In the genomic region with DNA sequence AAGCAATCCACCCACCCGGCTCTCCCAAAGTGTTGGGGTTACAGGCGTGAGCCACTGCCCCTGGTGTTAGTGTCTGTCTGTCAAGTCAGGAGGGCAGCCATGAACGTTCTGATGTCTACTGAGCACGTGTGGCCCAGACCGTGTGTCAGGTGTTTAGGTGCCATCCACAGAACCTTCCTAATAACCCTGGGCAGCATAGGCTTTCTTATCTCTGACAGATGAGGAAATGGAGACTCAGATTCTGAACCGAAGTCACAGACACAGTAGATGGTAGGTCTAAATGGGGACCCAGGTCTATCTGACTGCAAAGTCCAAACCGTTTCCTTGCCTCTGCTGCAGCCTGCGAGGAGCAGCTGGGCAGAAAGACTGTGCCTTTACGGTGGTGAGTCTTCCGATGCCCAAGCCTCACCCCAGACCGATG, we compare ENCODE assay signal across 8 cellular contexts. TPM values are rescaled to one million over a fixed set of nuclear protein-coding genes. Genes with fewer than 3 reads are reported as not detected.
A peak's percentile ranks its signal among the peaks of the same experiment; 100 is the strongest.
DNase-seq lines count a peak whose midpoint lies in the region; ATAC-seq and TF ChIP-seq lines count a peak whose summit lies in the region.

No MANE protein-coding gene starts in this region.

- no peak for ATAC-seq in GM19463 (IDR thresholded peaks at IDR 0.05; ENCODE audit: unreplicated experiment)

- WGBS in neuronal stem cell (ENCODE audit: extremely low coverage in 2 of 2, insufficient read length in 2 of 2, insufficient replicate concordance in 1 of 2), 2 donors, result no CpG with 5 or more reads among the region's 11 CpGs

- no peaks in the 10 kb centered on the region for H4K20me1 ChIP-seq in MM.1S (ENCODE audit: insufficient read depth, low read length)
- H4K20me1 ChIP-seq in neural progenitor cell (ENCODE audit: low read depth), result no peaks in the 10 kb centered on the region

- DNase-seq in MM.1S (peak; percentile 71), chondrocyte (ENCODE audit: low spot score) (no peak), neural progenitor cell (ENCODE audit: low spot score) (no peak), GM10266 (ENCODE audit: extremely low spot score) (no peak), NCI-H128 (lab: John Stamatoyannopoulos, UW; ENCODE audit: unreplicated experiment) (no peak), neuronal stem cell (ENCODE audit: low spot score) (no peak)

- H3K9me3 Mint-ChIP-seq in chondrocyte (ENCODE audit: low read depth) (no peaks in the 10 kb centered on the region), neural progenitor cell (no peaks in the 10 kb centered on the region)

- no peaks in the 10 kb centered on the region for H3K36me3 ChIP-seq in ES-I3 (ENCODE audit: insufficient read depth, low read length)
- H3K36me3 ChIP-seq in MM.1S (replicated peaks; ENCODE audit: insufficient read depth, low read length), result no peaks in the 10 kb centered on the region
- H3K36me3 ChIP-seq in neural progenitor cell, result no peaks in the 10 kb centered on the region
- H3K36me3 ChIP-seq in neuronal stem cell (replicated peaks in 1 of 2; ENCODE audit: control insufficient read depth in 2 of 2, insufficient read depth in 2 of 2, low read length in 2 of 2), result no peaks in the 10 kb centered on the region

- H3K4ac ChIP-seq in neuronal stem cell (ENCODE audit: low read length), result no peak overlapping the region

- H3K9ac ChIP-seq in ES-I3 (ENCODE audit: low read depth, low read length) (peak overlapping the region; percentile 75; the same call in 1 of the 2 replicates), MM.1S (ENCODE audit: low read length) (peak overlapping the region; percentile 94), neural progenitor cell (no peak overlapping the region), neuronal stem cell (ENCODE audit: low read depth, low read length, poor library complexity) (no peak overlapping the region)

- H3K14ac ChIP-seq in neuronal stem cell (ENCODE audit: low read length), result no peak overlapping the region

- H3K27ac Mint-ChIP-seq in chondrocyte (ENCODE audit: unreplicated experiment) (peak overlapping the region; percentile 61), neural progenitor cell (no peak overlapping the region)

- H2AK5ac ChIP-seq in neuronal stem cell (ENCODE audit: low read depth, low read length), result no peak overlapping the region

- no peak overlapping the region for H2BK5ac ChIP-seq in neuronal stem cell (ENCODE audit: low read length)

- peak overlapping the region; percentile 63 for H2AFZ ChIP-seq in MM.1S (ENCODE audit: low read length)
- peak overlapping the region; percentile 35 for H2AFZ ChIP-seq in neural progenitor cell (replicated peaks)
- H2AFZ ChIP-seq in neuronal stem cell (ENCODE audit: low read length), result no peak overlapping the region

- H3K79me1 ChIP-seq in neuronal stem cell (ENCODE audit: low read depth, low read length), result peaks cover 2% of the 10 kb centered on the region

- H3K27me3 Mint-ChIP-seq in chondrocyte (ENCODE audit: low read depth) (peaks cover 2% of the 10 kb centered on the region), neural progenitor cell (ENCODE audit: insufficient read depth, low read depth) (peaks cover 35% of the 10 kb centered on the region)

- no peak overlapping the region for H2BK120ac ChIP-seq in neuronal stem cell (ENCODE audit: low read depth, low read length)

- no peak overlapping the region for H4K91ac ChIP-seq in neuronal stem cell (ENCODE audit: low read depth, low read length, poor library complexity)

- H4K8ac ChIP-seq in neuronal stem cell (ENCODE audit: low read depth, low read length), result no peak overlapping the region

- H2BK12ac ChIP-seq in neuronal stem cell (ENCODE audit: low read length), result no peak overlapping the region

- H3K36me3 Mint-ChIP-seq in chondrocyte (ENCODE audit: low read depth) (no peaks in the 10 kb centered on the region), neural progenitor cell (no peaks in the 10 kb centered on the region)

- H3K4me2 ChIP-seq in MM.1S (ENCODE audit: low read depth, low read length), result peak overlapping the region; percentile 72
- H3K4me2 ChIP-seq in neural progenitor cell, result peak overlapping the region; percentile 95
- no peak overlapping the region for H3K4me2 ChIP-seq in neuronal stem cell (ENCODE audit: insufficient read depth, low read length, poor library complexity, severe bottlenecking)

- no peak overlapping the region for H3K18ac ChIP-seq in neuronal stem cell (ENCODE audit: low read length)

- H3K4me3 ChIP-seq in MM.1S (ENCODE audit: low read length) (peak overlapping the region; percentile 92), neural progenitor cell (no peak overlapping the region), neuronal stem cell (ENCODE audit: low read length in 2 of 2) (no peak overlapping the region)

- H3K27ac ChIP-seq in MM.1S (ENCODE audit: low read length) (peak overlapping the region; percentile 92), neural progenitor cell (no peak overlapping the region), neuronal stem cell (replicated peaks; ENCODE audit: low read length) (no peak overlapping the region)

- H3F3A ChIP-seq in MM.1S (ENCODE audit: insufficient read depth, low read length), result peaks cover 76% of the 10 kb centered on the region
- H3F3A ChIP-seq in neural progenitor cell (ENCODE audit: low read depth), result peaks cover 13% of the 10 kb centered on the region

- H3K4me1 Mint-ChIP-seq in chondrocyte (ENCODE audit: low read depth) (peaks cover 24% of the 10 kb centered on the region), neural progenitor cell (peaks cover 9% of the 10 kb centered on the region)

- no peak overlapping the region for H2BK15ac ChIP-seq in neuronal stem cell (ENCODE audit: low read length)

- no peaks in the 10 kb centered on the region for H3K9me2 ChIP-seq in MM.1S (replicated peaks; ENCODE audit: insufficient read depth, low read length)

- no peak for TF ChIP-seq CTCF in MM.1S (IDR thresholded peaks at IDR 0.05; ENCODE audit: low read length)
- TF ChIP-seq CTCF in chondrocyte (IDR thresholded peaks at IDR 0.05), result no peak
- no peak for TF ChIP-seq CTCF in neural progenitor cell (IDR thresholded peaks at IDR 0.05)
- no peak for TF ChIP-seq CTCF in GM10266 (IDR thresholded peaks at IDR 0.05; ENCODE audit: control insufficient read depth, insufficient read depth, low read depth, missing control alignments)

- H3K4me3 Mint-ChIP-seq in chondrocyte (ENCODE audit: unreplicated experiment) (no peak overlapping the region), neural progenitor cell (peak overlapping the region; percentile 62)

- H3K4me1 ChIP-seq in ES-I3 (ENCODE audit: insufficient read depth, low read length) (peaks cover 23% of the 10 kb centered on the region), MM.1S (ENCODE audit: low read length) (peaks cover 54% of the 10 kb centered on the region), neural progenitor cell (peaks cover 8% of the 10 kb centered on the region), neuronal stem cell (ENCODE audit: control insufficient read depth in 2 of 2, insufficient read depth in 1 of 2, low read depth in 1 of 2, low read length in 2 of 2) (peaks cover 4 to 8% of the 10 kb centered on the region in 2 donors)

- H3K27me3 ChIP-seq in MM.1S (replicated peaks; ENCODE audit: insufficient read depth, low read length) (no peaks in the 10 kb centered on the region), neural progenitor cell (peaks cover 70% of the 10 kb centered on the region), neuronal stem cell (ENCODE audit: control insufficient read depth in 3 of 3, insufficient read depth in 3 of 3, low read depth in 1 of 3, low read length in 3 of 3) (peaks cover 4 to 83% (median 40%) of the 10 kb centered on the region in 3 experiments)

- no peak overlapping the region for H3K23ac ChIP-seq in neuronal stem cell (ENCODE audit: low read depth, low read length, poor library complexity)

- no peaks in the 10 kb centered on the region for H3K9me3 ChIP-seq in ES-I3 (ENCODE audit: control insufficient read depth, insufficient read depth, low read length)
- no peaks in the 10 kb centered on the region for H3K9me3 ChIP-seq in MM.1S (replicated peaks; ENCODE audit: insufficient read depth, low read length)
- H3K9me3 ChIP-seq in neural progenitor cell (ENCODE audit: low read depth), result no peaks in the 10 kb centered on the region
- H3K9me3 ChIP-seq in neuronal stem cell (replicated peaks in 1 of 2; ENCODE audit: control insufficient read depth in 2 of 2, insufficient read depth in 1 of 2, low read depth in 1 of 2, low read length in 2 of 2), result no peaks in the 10 kb centered on the region

- H3K79me2 ChIP-seq in MM.1S (ENCODE audit: low read length) (peaks cover 41% of the 10 kb centered on the region), neural progenitor cell (ENCODE audit: low read depth) (no peaks in the 10 kb centered on the region)

RNA-seq across cellular contexts. Expression of a gene that starts 0.6 kb away (rescaled TPM):
- 1.1 to 1.4 TPM (median 1.3 TPM) in 3 replicates for total RNA-seq in chondrocyte
- 0.09 TPM in 1 of 2 replicates, not detected in the other for total RNA-seq in neural progenitor cell (ENCODE audit: low replicate concordance)
- polyA plus RNA-seq in neuronal stem cell (2013, experiment 1 of 2), result 0.08 TPM
- polyA plus RNA-seq in neuronal stem cell (2013, experiment 2 of 2), result 0.10 TPM

Comparison
In these comparisons a context has a peak if more than half of its experiments do, and no peak if none do; other contexts are left out.
1. H3K9ac ChIP-seq: peak in ES-I3 (single experiment) and MM.1S (single experiment); none in neural progenitor cell (single experiment) and neuronal stem cell (single experiment).